ENCODE assay signal across 18 cellular contexts in genomic region chr10:44992070-44992731, GRCh38. TPM values are rescaled to one million over a fixed set of nuclear protein-coding genes. Genes with fewer than 3 reads are reported as not detected.
DNase-seq lines count a peak whose midpoint lies in the region; ATAC-seq and TF ChIP-seq lines count a peak whose summit lies in the region.
"Had no signal": no experiment of that assay in that cellular context is flagged by ENCODE, and none has a peak within 500 bp of the region (broad histone marks: within the 10 kb centered on the region; RNA-seq: fewer than 3 reads in every experiment).

No MANE protein-coding gene starts in this region.

- H3K4me3 Mint-ChIP-seq in endothelial cell (ENCODE audit: unreplicated experiment): peak overlapping the region; percentile 5
- H3K4me3 Mint-ChIP-seq in activated naive CD8-positive, alpha-beta T cell treated with anti-CD3 and anti-CD28 coated beads for 36 hours: no peak overlapping the region
- no peak overlapping the region for H3K4me3 Mint-ChIP-seq in activated T-cell treated with anti-CD3 and anti-CD28 coated beads, Interleukin-2, amount 50 U/mL, for 4 hours
- H3K4me3 Mint-ChIP-seq: activated T-helper 1 cell treated with anti-CD3 and anti-CD28 coated beads, Interleukin-12 subunit alpha, Interleukin-12 subunit beta, Interleukin-2, Interleukin-4 antibody, amounts not matched to agents 30 ng/mL and 10 ng/mL and 1 ng/mL, durations not matched to agents 14 hours and 24 hours and 36 hours; naive B cell had no signal

- no peak overlapping the region for H3K4me3 ChIP-seq in body of pancreas
- H3K4me3 ChIP-seq in lower lobe of right lung: no peak overlapping the region
- H3K4me3 ChIP-seq: SK-N-MC had no signal

- TF ChIP-seq CTCF in body of pancreas (IDR thresholded peaks at IDR 0.05): no peak
- TF ChIP-seq CTCF in endothelial cell (IDR thresholded peaks at IDR 0.05; ENCODE audit: unreplicated experiment): no peak
- no peak for TF ChIP-seq CTCF in lower lobe of right lung (IDR thresholded peaks at IDR 0.05)

- peaks cover 93% of the 10 kb centered on the region for H3K4me1 ChIP-seq in body of pancreas
- H3K4me1 ChIP-seq in lower lobe of right lung: peaks cover 66% of the 10 kb centered on the region

- H3K9me3 ChIP-seq in body of pancreas (no peaks in the 10 kb centered on the region), lower lobe of right lung (no peaks in the 10 kb centered on the region)

- H3K27ac ChIP-seq in body of pancreas (peak overlapping the region; percentile 79 to 92 (median 86)), lower lobe of right lung (peak overlapping the region; percentile 24), temporal lobe (ENCODE audit: low read depth, low read length) (peak overlapping the region; percentile 82)
- H3K27ac ChIP-seq: C4-2B, SK-N-MC had no signal

- H3K9me3 Mint-ChIP-seq in endothelial cell (ENCODE audit: unreplicated experiment): no peaks in the 10 kb centered on the region
- H3K9me3 Mint-ChIP-seq in activated naive CD8-positive, alpha-beta T cell treated with anti-CD3 and anti-CD28 coated beads for 36 hours: no peaks in the 10 kb centered on the region
- H3K9me3 Mint-ChIP-seq in activated T-cell treated with anti-CD3 and anti-CD28 coated beads, Interleukin-2, amount 50 U/mL, for 4 hours: no peaks in the 10 kb centered on the region
- H3K9me3 Mint-ChIP-seq: activated T-helper 1 cell treated with anti-CD3 and anti-CD28 coated beads, Interleukin-12 subunit alpha, Interleukin-12 subunit beta, Interleukin-2, Interleukin-4 antibody, amounts not matched to agents 30 ng/mL and 10 ng/mL and 1 ng/mL, durations not matched to agents 14 hours and 24 hours and 36 hours; naive B cell had no signal

- H3K36me3 ChIP-seq in body of pancreas (replicated peaks in 1 of 2; ENCODE audit: insufficient read depth in 1 of 2, low read depth in 2 of 2): no peaks in the 10 kb centered on the region
- H3K36me3 ChIP-seq in lower lobe of right lung: peaks cover 60% of the 10 kb centered on the region

- peaks cover 3% of the 10 kb centered on the region for H3K36me3 Mint-ChIP-seq in endothelial cell (ENCODE audit: low read depth, unreplicated experiment)
- H3K36me3 Mint-ChIP-seq in activated naive CD8-positive, alpha-beta T cell treated with anti-CD3 and anti-CD28 coated beads for 36 hours: no peaks in the 10 kb centered on the region
- no peaks in the 10 kb centered on the region for H3K36me3 Mint-ChIP-seq in activated T-cell treated with anti-CD3 and anti-CD28 coated beads, Interleukin-2, amount 50 U/mL, for 4 hours (ENCODE audit: insufficient read depth)
- H3K36me3 Mint-ChIP-seq: naive B cell had no signal

- peak in 1 of 3 donors; percentile 21 for TF ChIP-seq POLR2A in body of pancreas (IDR thresholded peaks at IDR 0.05)

- no peak overlapping the region for H3K27ac Mint-ChIP-seq in endothelial cell (ENCODE audit: unreplicated experiment)
- H3K27ac Mint-ChIP-seq in activated naive CD8-positive, alpha-beta T cell treated with anti-CD3 and anti-CD28 coated beads for 36 hours: no peak overlapping the region
- H3K27ac Mint-ChIP-seq: activated T-helper 1 cell treated with anti-CD3 and anti-CD28 coated beads, Interleukin-12 subunit alpha, Interleukin-12 subunit beta, Interleukin-2, Interleukin-4 antibody, amounts not matched to agents 30 ng/mL and 10 ng/mL and 1 ng/mL, durations not matched to agents 14 hours and 24 hours and 36 hours; naive B cell had no signal

- intact Hi-C loops in body of pancreas (cut with DNase I) (no loop called here), lower lobe of right lung (cut with DNase I) (no loop called here)

- peak; percentile 70 for ATAC-seq in body of pancreas
- ATAC-seq in lower lobe of right lung: no peak
- ATAC-seq in HG03378 (IDR thresholded peaks at IDR 0.05; ENCODE audit: unreplicated experiment): no peak
- no peak for ATAC-seq in HG02852 (IDR thresholded peaks at IDR 0.05; ENCODE audit: unreplicated experiment)
- ATAC-seq in activated T-cell treated with anti-CD3 and anti-CD28 coated beads, Interleukin-2, amount 50 U/mL, for 4 hours: no peak

- DNase-seq in body of pancreas (peak; percentile 91 to 97 (median 96)), endothelial cell (ENCODE audit: low spot score) (peak; percentile 1), lower lobe of right lung (no peak)
- DNase-seq in activated naive CD8-positive, alpha-beta T cell treated with anti-CD3 and anti-CD28 coated beads for 36 hours: no peak
- no peak for DNase-seq in activated T-cell treated with anti-CD3 and anti-CD28 coated beads, Interleukin-2, amount 50 U/mL, for 4 hours
- DNase-seq: activated CD4-positive, alpha-beta T cell treated with anti-CD3 and anti-CD28 coated beads, Interleukin-2, amount 50 U/mL, for 1 hour; DMS79 treated with DMSO at 0.1 percent for 48 hours; erythroblast; naive B cell; NCI-H1694 treated with DMSO at 0.1 percent for 48 hours; NCI-H524; OCI-M1 had no signal

- H3K27me3 ChIP-seq in body of pancreas (no peaks in the 10 kb centered on the region), lower lobe of right lung (ENCODE audit: low read depth) (no peaks in the 10 kb centered on the region)

- peaks cover 36% of the 10 kb centered on the region for H3K4me1 Mint-ChIP-seq in endothelial cell (ENCODE audit: unreplicated experiment)
- H3K4me1 Mint-ChIP-seq in activated naive CD8-positive, alpha-beta T cell treated with anti-CD3 and anti-CD28 coated beads for 36 hours: peaks cover 21% of the 10 kb centered on the region
- H3K4me1 Mint-ChIP-seq in activated T-cell treated with anti-CD3 and anti-CD28 coated beads, Interleukin-2, amount 50 U/mL, for 4 hours (ENCODE audit: low read depth): peaks cover 17% of the 10 kb centered on the region

- H3K27me3 Mint-ChIP-seq in endothelial cell (ENCODE audit: unreplicated experiment): peaks cover 16% of the 10 kb centered on the region
- H3K27me3 Mint-ChIP-seq in activated naive CD8-positive, alpha-beta T cell treated with anti-CD3 and anti-CD28 coated beads for 36 hours: no peaks in the 10 kb centered on the region
- H3K27me3 Mint-ChIP-seq in activated T-cell treated with anti-CD3 and anti-CD28 coated beads, Interleukin-2, amount 50 U/mL, for 4 hours (ENCODE audit: low read depth): peaks cover 7% of the 10 kb centered on the region

- 29 to 37% methylated on average over 5 to 11 of the region's 11 CpGs for WGBS in body of pancreas, 2 donors

RNA-seq across cellular contexts. Expression of gene ZNF22, which starts 8.5 kb away (rescaled TPM):
- total RNA-seq in body of pancreas (10 to 100 TPM; 12.9 to 30.4 TPM), endothelial cell (ENCODE audit: unreplicated experiment) (39.2 TPM), lower lobe of right lung (22.1 TPM), temporal lobe (34.4 TPM)
- total RNA-seq in activated naive CD8-positive, alpha-beta T cell treated with anti-CD3 and anti-CD28 coated beads for 36 hours: 10 to 100 TPM; 45.6 to 47.6 TPM
- total RNA-seq in activated T-cell treated with anti-CD3 and anti-CD28 coated beads, Interleukin-2, amount 50 U/mL, for 4 hours: 10 to 100 TPM; 16.4 to 22.9 (median 22.7) TPM

RNA-seq across cellular contexts. Expression of gene DEPP1, which starts 13.6 kb away (rescaled TPM):
- total RNA-seq in body of pancreas: 100 to 1,000 TPM; 226 to 230 TPM
- 22.5 TPM for total RNA-seq in endothelial cell (ENCODE audit: unreplicated experiment)
- 108 TPM for total RNA-seq in lower lobe of right lung
- 3.4 TPM for total RNA-seq in temporal lobe
- under 1 TPM; 0.12 to 0.49 TPM for total RNA-seq in activated naive CD8-positive, alpha-beta T cell treated with anti-CD3 and anti-CD28 coated beads for 36 hours
- under 1 TPM; 0.20 to 0.24 (median 0.22) TPM for total RNA-seq in activated T-cell treated with anti-CD3 and anti-CD28 coated beads, Interleukin-2, amount 50 U/mL, for 4 hours

RNA-seq across cellular contexts. Expression of gene RASSF4, which starts 32.6 kb away (rescaled TPM):
- total RNA-seq in body of pancreas: 10 to 100 TPM; 44.5 to 50.8 TPM
- total RNA-seq in endothelial cell (ENCODE audit: unreplicated experiment): 9.6 TPM
- total RNA-seq in lower lobe of right lung: 49.0 TPM
- total RNA-seq in temporal lobe: 12.0 TPM
- 1 to 10 TPM; 5.6 to 6.2 TPM for total RNA-seq in activated naive CD8-positive, alpha-beta T cell treated with anti-CD3 and anti-CD28 coated beads for 36 hours
- under 1 TPM; 0.28 to 0.61 (median 0.33) TPM for total RNA-seq in activated T-cell treated with anti-CD3 and anti-CD28 coated beads, Interleukin-2, amount 50 U/mL, for 4 hours

Comparison
In these comparisons a context has a peak if more than half of its experiments do, and no peak if none do; other contexts are left out.
1. DNase-seq: peak in body of pancreas (4 of 4) and endothelial cell (single experiment); none in lower lobe of right lung (single experiment), activated naive CD8-positive, alpha-beta T cell treated with anti-CD3 and anti-CD28 coated beads for 36 hours (single experiment) and activated T-cell treated with anti-CD3 and anti-CD28 coated beads, Interleukin-2, amount 50 U/mL, for 4 hours (single experiment).
2. H3K27ac ChIP-seq: peak in every context shown above with its lines; median percentile 86 in body of pancreas; 82 in temporal lobe; 24 in lower lobe of right lung.